Comparison of ENCODE assay signal across 2 cellular contexts in genomic region chr18:9690418-9691178, GRCh38.
TF ChIP-seq lines count a peak whose summit lies in the region.

No MANE protein-coding gene starts in this region.

TF ChIP-seq in IMR-90, 13 proteins besides CTCF, POLR2A, EP300 and RAD21:
- TF ChIP-seq BHLHE40 (IDR thresholded peaks at IDR 0.05; ENCODE audit: low read depth, low read length) (no peak), MAFK (IDR thresholded peaks at IDR 0.05; ENCODE audit: low read depth, low read length) (no peak), CHD1 (IDR thresholded peaks at IDR 0.05; ENCODE audit: low read depth, low read length) (no peak), SMC3 (IDR thresholded peaks at IDR 0.05; ENCODE audit: low read depth, low read length) (no peak), CEBPB (IDR thresholded peaks at IDR 0.05; ENCODE audit: low read depth, low read length) (no peak), MAZ (IDR thresholded peaks at IDR 0.05; ENCODE audit: borderline replicate concordance, low read depth, low read length) (no peak), FOS (IDR thresholded peaks at IDR 0.05; ENCODE audit: low read depth, low read length) (no peak)

TF ChIP-seq in SK-N-SH, 30 proteins besides CTCF, POLR2A, EP300 and RAD21:
- TF ChIP-seq RXRA (IDR thresholded peaks at IDR 0.05; ENCODE audit: borderline replicate concordance, low read depth) (no peak), RFX5 (IDR thresholded peaks at IDR 0.05; ENCODE audit: low read length) (no peak), FOSL2 (IDR thresholded peaks at IDR 0.05; ENCODE audit: borderline replicate concordance, low read depth) (no peak), NRF1 (IDR thresholded peaks at IDR 0.05; ENCODE audit: low read depth, low read length) (no peak), CHD2 (IDR thresholded peaks at IDR 0.05; ENCODE audit: low read length, partially characterized antibody) (peak; percentile 53), JUND (IDR thresholded peaks at IDR 0.05) (no peak), ELF1 (IDR thresholded peaks at IDR 0.05) (no peak), TCF12 (IDR thresholded peaks at IDR 0.05) (peak; percentile 78), PBX3 (IDR thresholded peaks at IDR 0.05) (no peak), RCOR1 (IDR thresholded peaks at IDR 0.05; ENCODE audit: low read length) (peak; percentile 80; the same call in 1 of the 2 replicates)
